8 cellular contexts compared by ENCODE assay signal in the genomic region with DNA sequence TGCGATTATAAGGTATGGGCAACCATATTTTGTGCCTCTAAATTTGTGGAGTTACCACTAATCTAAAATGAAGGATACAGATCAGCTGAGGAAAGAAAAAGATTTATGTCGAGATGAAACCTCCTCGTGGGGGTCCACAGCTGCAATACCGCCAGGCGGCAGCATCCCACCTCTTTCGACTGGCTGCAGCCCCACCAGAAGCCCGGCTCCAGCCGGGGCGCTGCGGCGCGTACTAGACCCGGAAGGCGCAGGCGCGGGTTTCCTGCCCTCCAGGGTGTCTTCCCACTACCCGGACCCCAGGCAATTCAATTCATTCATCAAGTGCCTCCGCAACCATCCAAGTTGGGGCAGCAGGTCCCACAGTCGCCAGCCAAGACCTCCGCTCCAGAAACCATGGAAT.
DNase-seq lines count a peak whose midpoint lies in the region; ATAC-seq, FAIRE-seq and TF ChIP-seq lines count a peak whose summit lies in the region.
"Not testable (repeated sequence)": the region's sequence is repeated elsewhere in the genome, so short reads cannot be mapped to it uniquely, and the experiment has no call there.

No MANE protein-coding gene starts in this region.

- peaks cover 25% of the 10 kb centered on the region for H3K27me3 Mint-ChIP-seq in glutamatergic neuron (ENCODE audit: unreplicated experiment)

- H4K20me1 ChIP-seq in SK-N-SH (ENCODE audit: insufficient read depth); K562 (replicated peaks; ENCODE audit: control insufficient read depth, insufficient read depth, low read length): not testable (repeated sequence)

- BruUV-seq in K562 (replicated peaks; lab: Mats Ljungman, UMichigan): not testable (repeated sequence)

- H3K36me3 Mint-ChIP-seq in glutamatergic neuron (ENCODE audit: unreplicated experiment): not testable (repeated sequence)

- not testable (repeated sequence) for H3K9me3 Mint-ChIP-seq in glutamatergic neuron (ENCODE audit: unreplicated experiment)

- not testable (repeated sequence) for H3F3A ChIP-seq in SK-N-SH (replicated peaks; ENCODE audit: insufficient read depth)

- not testable (repeated sequence) for H3K36me3 ChIP-seq in BE2C; HUES64 (ENCODE audit: insufficient read depth, low read length); SK-N-SH (replicated peaks in 1 of 2; ENCODE audit: control insufficient read depth in 1 of 2, insufficient read depth in 2 of 2, low read length in 1 of 2); K562 (ENCODE audit: control insufficient read depth, insufficient read depth, low read length)

- CTCF ChIA-PET in SK-N-SH (lab: Yijun Ruan, JAX); K562 (lab: Yijun Ruan, JAX; ENCODE audit: low intra/inter-chr PET ratio): not testable (repeated sequence)

- H3K4me2 ChIP-seq in SK-N-SH: peak overlapping the region; percentile 44; the same call in 1 of the 2 replicates
- not testable (repeated sequence) for H3K4me2 ChIP-seq in K562 (ENCODE audit: insufficient read depth, low read length)

- not testable (repeated sequence) for H3K9me2 ChIP-seq in SK-N-SH

- H3K9me1 ChIP-seq in K562 (ENCODE audit: control insufficient read depth, insufficient read depth, low read length): not testable (repeated sequence)

- not testable (repeated sequence) for TF ChIP-seq POLR2A in K562 (conservative IDR thresholded peaks at IDR 0.05)

- in situ Hi-C loops in K562 (cut with MboI): loop anchor here (25.0 kb wide), 1 partner anchor 404 kb away; no protein-coding TSS in a partner anchor

- H2AFZ ChIP-seq in SK-N-SH (ENCODE audit: low read depth) (peak overlapping the region; percentile 41; the same call in 1 of the 2 replicates), K562 (ENCODE audit: low read depth, low read length) (peak overlapping the region; percentile 76)

- not testable (repeated sequence) for H3K27ac ChIP-seq in HUES64 (ENCODE audit: low read depth, low read length); SK-N-SH (ENCODE audit: low read depth in 2 of 2, low read length in 1 of 2); K562 (ENCODE audit: extremely low read depth, low read depth, low read length)

- not testable (repeated sequence) for H3K27ac Mint-ChIP-seq in glutamatergic neuron (ENCODE audit: unreplicated experiment)

- TF ChIP-seq EP300 in SK-N-SH (IDR thresholded peaks at IDR 0.05; ENCODE audit: borderline replicate concordance in 1 of 2, low read depth in 1 of 2, low read length in 1 of 2); K562 (IDR thresholded peaks at IDR 0.05; ENCODE audit: low read length): not testable (repeated sequence)

- TF ChIP-seq RAD21 in SK-N-SH (IDR thresholded peaks at IDR 0.05; ENCODE audit: low read length): not testable (repeated sequence)
- TF ChIP-seq RAD21 in K562 (CRISPR knock-in tag; conservative IDR thresholded peaks at IDR 0.05 in 1 of 2, IDR thresholded peaks at IDR 0.05 in 1 of 2): peak in 1 of 2 experiments; percentile 56; a peak in 2 of 4 replicates

- peak overlapping the region; percentile 35 for H3K4me3 ChIP-seq in BE2C (ENCODE audit: low read depth, low read length)
- peak overlapping the region; percentile 21; the same call in 1 of the 2 replicates for H3K4me3 ChIP-seq in HUES64 (ENCODE audit: low read length)
- peak overlapping the region in 1 of 2 experiments; percentile 26; a peak in 1 of 4 replicates for H3K4me3 ChIP-seq in SK-N-SH (ENCODE audit: low read depth in 2 of 2, low read length in 1 of 2)
- peak overlapping the region; percentile 10; the same call in 1 of the 2 replicates for H3K4me3 ChIP-seq in K562

- H3K9ac ChIP-seq in HUES64 (ENCODE audit: low read depth, low read length); SK-N-SH; K562 (ENCODE audit: insufficient read depth in 1 of 2, low read depth in 2 of 2, low read length in 2 of 2): not testable (repeated sequence)

- ATAC-seq in K562: peak; percentile 92
- ATAC-seq in stimulated activated naive CD8-positive, alpha-beta T cell treated with anti-CD3 and anti-CD28 coated beads, Interleukin-15, Interleukin-2, amounts not matched to agents 100 U/mL and 50 U/mL, for 24 hours: not testable (repeated sequence)

- H3K4me1 Mint-ChIP-seq in glutamatergic neuron (ENCODE audit: low read depth, unreplicated experiment): not testable (repeated sequence)

- H3K79me2 ChIP-seq in SK-N-SH (ENCODE audit: insufficient read depth); K562 (ENCODE audit: control insufficient read depth, insufficient read depth, low read length): not testable (repeated sequence)

- POLR2A ChIA-PET in SK-N-SH (lab: Yijun Ruan, JAX); K562 (lab: Yijun Ruan, JAX): not testable (repeated sequence)

- H3K4me3 Mint-ChIP-seq in glutamatergic neuron (ENCODE audit: unreplicated experiment): peak overlapping the region; percentile 90

- H3K27me3 ChIP-seq in BE2C; HUES64 (ENCODE audit: insufficient read depth, low read length): not testable (repeated sequence)
- H3K27me3 ChIP-seq in SK-N-SH (ENCODE audit: insufficient read depth) (peaks cover 30% of the 10 kb centered on the region; the same call in 1 of the 2 replicates), K562 (ENCODE audit: control insufficient read depth in 2 of 2, insufficient read depth in 2 of 2, low read length in 2 of 2) (peaks cover 0 to 21% of the 10 kb centered on the region in 2 experiments; a peak in 1 of 5 replicates)

- not testable (repeated sequence) for FAIRE-seq in K562 (lab: Jason Lieb, UNC)

- not testable (repeated sequence) for H3K4me1 ChIP-seq in BE2C; HUES64 (ENCODE audit: insufficient read depth, low read length); SK-N-SH (ENCODE audit: control insufficient read depth in 1 of 2, insufficient read depth in 2 of 2, low read depth in 1 of 2, low read length in 1 of 2); K562 (replicated peaks in 1 of 2; ENCODE audit: control insufficient read depth in 2 of 2, insufficient read depth in 2 of 2, low read length in 2 of 2)

- not testable (repeated sequence) for H3K9me3 ChIP-seq in BE2C; SK-N-SH; K562 (replicated peaks; ENCODE audit: control insufficient read depth, insufficient read depth, low read depth, low read length)
- H3K9me3 ChIP-seq in HUES64 (ENCODE audit: insufficient read depth, low read depth, low read length): peaks cover 27% of the 10 kb centered on the region

- TF ChIP-seq CTCF in BE2C (IDR thresholded peaks at IDR 0.05; ENCODE audit: low read depth, low read length) (peak; percentile 58), SK-N-SH (IDR thresholded peaks at IDR 0.05) (peak; percentile 48), K562 (IDR thresholded peaks at IDR 0.05 in 2 of 3, conservative IDR thresholded peaks at IDR 0.05 in 1 of 3; ENCODE audit: insufficient read depth in 2 of 3, low read depth in 1 of 3, low read length in 3 of 3) (peak; percentile 51 to 89 (median 51); a peak in 5 of 6 replicates), glutamatergic neuron (IDR thresholded peaks at IDR 0.05; ENCODE audit: partially characterized antibody, unreplicated experiment) (peak; percentile 64)

- WGBS in HUES64: 97% methylated on average over 20 of the region's 20 CpGs
- 20% methylated on average over 19 of the region's 20 CpGs for WGBS in SK-N-SH (ENCODE audit: low lambda C conversion rate)
- WGBS in K562 (ENCODE audit: insufficient coverage, low coverage, missing lambda C conversion rate): 2% methylated on average over 11 of the region's 20 CpGs

- DNase-seq in BE2C (peak; percentile 74), NCI-H2227 (lab: John Stamatoyannopoulos, UW; ENCODE audit: unreplicated experiment) (peak; percentile 33), SK-N-SH (peak; percentile 51), K562 (ENCODE audit: extremely low read depth in 1 of 4, low spot score in 3 of 4) (peak; percentile 13 to 47 (median 29)), glutamatergic neuron (peak; percentile 84), iPS-NIHi11 (ENCODE audit: low spot score) (peak; percentile 11)
- peak; percentile 7 for DNase-seq in stimulated activated naive CD8-positive, alpha-beta T cell treated with anti-CD3 and anti-CD28 coated beads, Interleukin-15, Interleukin-2, amounts not matched to agents 100 U/mL and 50 U/mL, for 24 hours

- intact Hi-C loops in K562 (cut with micrococcal nuclease): not testable (repeated sequence)

TF ChIP-seq in K562, 482 proteins besides CTCF, POLR2A, EP300 and RAD21:
- peak in 1 of 2 experiments; percentile 36; a peak in 1 of 4 replicates for TF ChIP-seq MAZ (CRISPR knock-in tag; conservative IDR thresholded peaks at IDR 0.05 in 1 of 2, IDR thresholded peaks at IDR 0.05 in 1 of 2)
- TF ChIP-seq NRF1 (conservative IDR thresholded peaks at IDR 0.05 in 1 of 2, IDR thresholded peaks at IDR 0.05 in 1 of 2): peak; percentile 75 to 79
- TF ChIP-seq CTCFL (IDR thresholded peaks at IDR 0.05; ENCODE audit: borderline replicate concordance, insufficient read depth, low read depth, low read length, poor library complexity, severe bottlenecking): peak; percentile 22
TF ChIP-seq in K562: peak in this region for 3; not testable (repeated sequence) for 479.

Comparison
In these comparisons a context has a peak if more than half of its experiments do, and no peak if none do; other contexts are left out.
1. DNase-seq: peak in every context shown above with its lines; median percentile 84 in glutamatergic neuron; 74 in BE2C; 51 in SK-N-SH; 33 in NCI-H2227; 29 in K562; 11 in iPS-NIHi11; 7 in stimulated activated naive CD8-positive, alpha-beta T cell treated with anti-CD3 and anti-CD28 coated beads, Interleukin-15, Interleukin-2, amounts not matched to agents 100 U/mL and 50 U/mL, for 24 hours.